8 cellular contexts compared by ENCODE assay signal in genomic region chr20:35541118-35541782, GRCh38. TPM values are rescaled to one million over a fixed set of nuclear protein-coding genes. Genes with fewer than 3 reads are reported as not detected.
DNase-seq lines count a peak whose midpoint lies in the region; ATAC-seq and TF ChIP-seq lines count a peak whose summit lies in the region.

No MANE protein-coding gene starts in this region.

- H2BK5ac ChIP-seq in mesendoderm (ENCODE audit: low read length), result no peak overlapping the region

- H2AK5ac ChIP-seq in mesendoderm (ENCODE audit: low read length), result no peak overlapping the region

- peaks cover 3% of the 10 kb centered on the region for H3K79me1 ChIP-seq in mesendoderm (ENCODE audit: low read length)

- peak overlapping the region; percentile 86 for H3K4me3 Mint-ChIP-seq in stimulated activated naive CD8-positive, alpha-beta T cell treated with anti-CD3 and anti-CD28 coated beads, Interleukin-15, Interleukin-2, amounts not matched to agents 100 ng/mL and 50 ng/mL, for 24 hours

- H3K36me3 ChIP-seq in mesendoderm (ENCODE audit: control insufficient read depth, insufficient read depth, low read length), result peaks cover 1% of the 10 kb centered on the region

- no CpG with 5 or more reads among the region's 13 CpGs for WGBS in mesendoderm (ENCODE audit: extremely low coverage, insufficient coverage, low lambda C conversion rate)

- peaks cover 4% of the 10 kb centered on the region for H3K4me1 ChIP-seq in mesendoderm (ENCODE audit: control insufficient read depth, low read depth, low read length)

- H2BK120ac ChIP-seq in mesendoderm (ENCODE audit: low read depth, low read length), result no peak overlapping the region

- in situ Hi-C loops in astrocyte of the cerebellum (cut with HindIII; ENCODE audit: low sequenced_read_pairs), result no loop called here

- H4K5ac ChIP-seq in mesendoderm (ENCODE audit: low read length), result no peak overlapping the region

- peak overlapping the region; percentile 66 for H4K8ac ChIP-seq in mesendoderm (ENCODE audit: low read depth, low read length)

- H3K27ac ChIP-seq in mesendoderm (ENCODE audit: low read depth, low read length), result no peak overlapping the region

- peaks cover 10% of the 10 kb centered on the region for H3K36me3 Mint-ChIP-seq in stimulated activated naive CD8-positive, alpha-beta T cell treated with anti-CD3 and anti-CD28 coated beads, Interleukin-15, Interleukin-2, amounts not matched to agents 100 ng/mL and 50 ng/mL, for 24 hours (ENCODE audit: low read depth)

- no peak overlapping the region for H3K18ac ChIP-seq in mesendoderm (ENCODE audit: low read length)

- H3K79me2 ChIP-seq in mesendoderm (ENCODE audit: control insufficient read depth, insufficient read depth, low read length), result no peaks in the 10 kb centered on the region

- H3K4ac ChIP-seq in mesendoderm (ENCODE audit: low read depth, low read length), result no peak overlapping the region

- peak overlapping the region; percentile 82 for H3K27ac Mint-ChIP-seq in stimulated activated naive CD8-positive, alpha-beta T cell treated with anti-CD3 and anti-CD28 coated beads, Interleukin-15, Interleukin-2, amounts not matched to agents 100 ng/mL and 50 ng/mL, for 24 hours

- H3K56ac ChIP-seq in mesendoderm (ENCODE audit: low read length), result peak overlapping the region; percentile 83

- no peaks in the 10 kb centered on the region for H3K27me3 Mint-ChIP-seq in stimulated activated naive CD8-positive, alpha-beta T cell treated with anti-CD3 and anti-CD28 coated beads, Interleukin-15, Interleukin-2, amounts not matched to agents 100 ng/mL and 50 ng/mL, for 24 hours

- no peak overlapping the region for H3K23ac ChIP-seq in mesendoderm (ENCODE audit: low read length)

- H2BK15ac ChIP-seq in mesendoderm (replicated peaks; ENCODE audit: low read depth), result no peak overlapping the region

- no peaks in the 10 kb centered on the region for H3K27me3 ChIP-seq in mesendoderm (ENCODE audit: insufficient read depth, low read length, poor library complexity)

- H3K4me2 ChIP-seq in mesendoderm (ENCODE audit: low read length), result peak overlapping the region; percentile 41

- TF ChIP-seq CTCF in astrocyte of the cerebellum (IDR thresholded peaks at IDR 0.05; ENCODE audit: low read depth, low read length, missing control alignments), result no peak

- ATAC-seq in stimulated activated naive CD8-positive, alpha-beta T cell treated with anti-CD3 and anti-CD28 coated beads, Interleukin-15, Interleukin-2, amounts not matched to agents 100 U/mL and 50 U/mL, for 24 hours, result no peak
- ATAC-seq in HG02885 (IDR thresholded peaks at IDR 0.05; ENCODE audit: poor library complexity, unreplicated experiment), result no peak

- DNase-seq in stimulated activated naive CD8-positive, alpha-beta T cell treated with anti-CD3 and anti-CD28 coated beads, Interleukin-15, Interleukin-2, amounts not matched to agents 100 U/mL and 50 U/mL, for 24 hours, result no peak
- DNase-seq in astrocyte of the cerebellum (ENCODE audit: low read depth) (no peak), mesendoderm (peak; percentile 50), ureter (ENCODE audit: low spot score) (no peak), mucosa of gallbladder (ENCODE audit: low spot score) (no peak)
- DNase-seq in activated CD4-positive, alpha-beta T cell treated with anti-CD3 and anti-CD28 coated beads for 4 hours, result no peak

- H3K9me3 Mint-ChIP-seq in stimulated activated naive CD8-positive, alpha-beta T cell treated with anti-CD3 and anti-CD28 coated beads, Interleukin-15, Interleukin-2, amounts not matched to agents 100 ng/mL and 50 ng/mL, for 24 hours, result no peaks in the 10 kb centered on the region

- H3K9ac ChIP-seq in mesendoderm (ENCODE audit: low read length), result peak overlapping the region; percentile 55

- peak overlapping the region; percentile 90 for H3K4me3 ChIP-seq in astrocyte of the cerebellum (ENCODE audit: low read depth, low read length)
- peak overlapping the region; percentile 57 for H3K4me3 ChIP-seq in mesendoderm (ENCODE audit: low read length)

- H3K4me1 Mint-ChIP-seq in stimulated activated naive CD8-positive, alpha-beta T cell treated with anti-CD3 and anti-CD28 coated beads, Interleukin-15, Interleukin-2, amounts not matched to agents 100 ng/mL and 50 ng/mL, for 24 hours (ENCODE audit: low read depth), result peaks cover 22% of the 10 kb centered on the region

RNA-seq across cellular contexts. Expression of gene ERGIC3, which starts 0.6 kb away (rescaled TPM):
- polyA plus RNA-seq in mesendoderm (2013, experiment 1 of 2), result 107 TPM
- 101 TPM for polyA plus RNA-seq in mesendoderm (2013, experiment 2 of 2)
- total RNA-seq in ureter (265 TPM), mucosa of gallbladder (319 TPM)

RNA-seq across cellular contexts. Expression of gene C20orf173, which starts 11.8 kb away (rescaled TPM):
- polyA plus RNA-seq in mesendoderm (2013, experiment 1 of 2), result not detected
- polyA plus RNA-seq in mesendoderm (2013, experiment 2 of 2), result not detected
- total RNA-seq in ureter, result not detected
- total RNA-seq in mucosa of gallbladder, result not detected
